13 cellular contexts compared by ENCODE assay signal in genomic region chr19:609001-609340, GRCh38. TPM values are rescaled to one million over a fixed set of nuclear protein-coding genes. Genes with fewer than 3 reads are reported as not detected.
DNase-seq lines count a peak whose midpoint lies in the region; ATAC-seq and TF ChIP-seq lines count a peak whose summit lies in the region.
"Had no signal": no experiment of that assay in that cellular context is flagged by ENCODE, and none has a peak within 500 bp of the region (broad histone marks: within the 10 kb centered on the region; RNA-seq: fewer than 3 reads in every experiment).

No MANE protein-coding gene starts in this region.

- H3K4me1 ChIP-seq in heart left ventricle = peaks cover 0 to 33% (median 13%) of the 10 kb centered on the region in 12 donors

- ATAC-seq in heart left ventricle (peak; percentile 59 to 83 (median 66)), GM18867 (IDR thresholded peaks at IDR 0.05; ENCODE audit: unreplicated experiment) (no peak)

- TF ChIP-seq POLR2A in heart left ventricle (IDR thresholded peaks at IDR 0.05) = no peak

- no peak overlapping the region for H3K27ac Mint-ChIP-seq in osteocyte (ENCODE audit: unreplicated experiment)
- H3K27ac Mint-ChIP-seq: progenitor cell of endocrine pancreas had no signal

- H3K27me3 ChIP-seq in heart left ventricle = no peaks in the 10 kb centered on the region

- DNase-seq in COLO829 (ENCODE audit: low spot score) (peak; percentile 58), RPMI7951 (ENCODE audit: low read depth) (peak; percentile 80), heart left ventricle (peak; percentile 67 to 80 (median 74)), osteocyte (ENCODE audit: extremely low spot score, unreplicated experiment) (peak; percentile 92), iPS-NIHi11 (ENCODE audit: low spot score) (no peak), AML-193 (lab: John Stamatoyannopoulos, UW) (no peak)
- DNase-seq in stimulated activated CD4-positive, alpha-beta T cell treated with anti-CD3 and anti-CD28 coated beads, Interleukin-2, amount 100 ng/mL, for 48 hours = no peak
- DNase-seq: activated naive CD4-positive, alpha-beta T cell treated with anti-CD3 and anti-CD28 coated beads, Interleukin-2, amount 10 ng/mL, durations not matched to agents 7 days and 5 days; DMS79 treated with DMSO at 0.1 percent for 48 hours; effector memory CD4-positive, alpha-beta T cell; OCI-M1 had no signal

- intact Hi-C loops in heart left ventricle (cut with DNase I) = no loop called here

- peaks cover 4% of the 10 kb centered on the region for H3K36me3 Mint-ChIP-seq in osteocyte (ENCODE audit: unreplicated experiment)

- 46 to 63% (median 53%) methylated on average over 18 to 22 of the region's 22 CpGs for whole genome bisulfite sequencing in heart left ventricle, 4 donors

- no peak for TF ChIP-seq CTCF in heart left ventricle (IDR thresholded peaks at IDR 0.05)
- TF ChIP-seq CTCF in osteocyte (IDR thresholded peaks at IDR 0.05) = no peak

- H3K9me3 ChIP-seq in heart left ventricle = no peaks in the 10 kb centered on the region

- H3K4me1 Mint-ChIP-seq in osteocyte (ENCODE audit: unreplicated experiment) = peaks cover 31% of the 10 kb centered on the region

- H3K36me3 ChIP-seq in heart left ventricle = no peaks in the 10 kb centered on the region

- H3K27ac ChIP-seq in heart left ventricle = peak overlapping the region in 9 of 12 donors; percentile 20 to 68 (median 59)

- H3K4me3 Mint-ChIP-seq in osteocyte (ENCODE audit: unreplicated experiment) = no peak overlapping the region

- H3K4me3 ChIP-seq in heart left ventricle = no peak overlapping the region

- H3K27me3 Mint-ChIP-seq in osteocyte (ENCODE audit: unreplicated experiment) = no peaks in the 10 kb centered on the region
- H3K27me3 Mint-ChIP-seq: activated naive CD4-positive, alpha-beta T cell treated with anti-CD3 and anti-CD28 coated beads, Interleukin-2, amount 10 ng/mL, durations not matched to agents 7 days and 5 days; progenitor cell of endocrine pancreas had no signal

- no peaks in the 10 kb centered on the region for H3K9me3 Mint-ChIP-seq in osteocyte (ENCODE audit: unreplicated experiment)
- H3K9me3 Mint-ChIP-seq: activated naive CD4-positive, alpha-beta T cell treated with anti-CD3 and anti-CD28 coated beads, Interleukin-2, amount 10 ng/mL, durations not matched to agents 7 days and 5 days had no signal

RNA-seq across cellular contexts. Expression of gene HCN2, which starts 19.3 kb away (rescaled TPM):
- total RNA-seq in RPMI7951 (2014; rRNA removed; shearing (Covaris generic)) = 0.24 and 0.39 TPM in 2 replicates
- total RNA-seq in heart left ventricle (10 to 100 TPM in 7 of 9 donors, 1 to 10 TPM in 2; 4.1 to 27.4 (median 15.4) TPM), osteocyte (27.2 and 28.3 TPM in 2 replicates)
- polyA plus RNA-seq in heart left ventricle = 10 to 100 TPM in 1 of 2 donors, 1 to 10 TPM in 1; 4.8 to 22.4 TPM

RNA-seq across cellular contexts. Expression of gene POLRMT, which starts 24.4 kb away (rescaled TPM):
- 19.3 and 20.5 TPM in 2 replicates for total RNA-seq in RPMI7951 (2014; rRNA removed; shearing (Covaris generic))
- total RNA-seq in heart left ventricle (10 to 100 TPM; 32.0 to 78.0 (median 41.5) TPM), osteocyte (44.6 and 47.6 TPM in 2 replicates)
- 10 to 100 TPM; 38.8 to 75.2 TPM for polyA plus RNA-seq in heart left ventricle

RNA-seq across cellular contexts. Expression of gene FGF22, which starts 30.7 kb away (rescaled TPM):
- 0.39 TPM in 1 of 2 replicates, not detected in the other for total RNA-seq in RPMI7951 (2014; rRNA removed; shearing (Covaris generic))
- total RNA-seq in heart left ventricle = under 1 TPM in 3 of 9 donors, not detected in 6; 0.16 to 0.36 (median 0.20) TPM
- under 1 TPM; 0.07 to 0.11 TPM for polyA plus RNA-seq in heart left ventricle
- 0.81 TPM in 1 of 2 replicates, not detected in the other for total RNA-seq in osteocyte

RNA-seq across cellular contexts. Expression of gene BSG, which starts 36.6 kb away (rescaled TPM):
- 911 and 1,158 TPM in 2 replicates for total RNA-seq in RPMI7951 (2014; rRNA removed; shearing (Covaris generic))
- total RNA-seq in heart left ventricle (1,000 to 10,000 TPM; 1,160 to 2,590 (median 1,462) TPM), osteocyte (816 and 859 TPM in 2 replicates)
- 1,000 to 10,000 TPM in 1 of 2 donors, 100 to 1,000 TPM in 1; 727 to 2,989 TPM for polyA plus RNA-seq in heart left ventricle

RNA-seq across cellular contexts. Expression of gene RNF126, which starts 54.0 kb away (rescaled TPM):
- 29.3 and 48.7 TPM in 2 replicates for total RNA-seq in RPMI7951 (2014; rRNA removed; shearing (Covaris generic))
- total RNA-seq in heart left ventricle (100 to 1,000 TPM in 1 of 9 donors, 10 to 100 TPM in 8; 21.6 to 105 (median 29.4) TPM), osteocyte (37.3 and 40.8 TPM in 2 replicates)
- polyA plus RNA-seq in heart left ventricle = 10 to 100 TPM; 23.5 to 45.2 TPM

Comparison
In these comparisons a context has a peak if more than half of its experiments do, and no peak if none do; other contexts are left out.
1. DNase-seq: peak in COLO829 (single experiment), RPMI7951 (single experiment), heart left ventricle (5 of 5) and osteocyte (single experiment); none in iPS-NIHi11 (single experiment), AML-193 (0 of 2) and stimulated activated CD4-positive, alpha-beta T cell treated with anti-CD3 and anti-CD28 coated beads, Interleukin-2, amount 100 ng/mL, for 48 hours (0 of 2).